ENCODE assay signal across 8 cellular contexts in genomic region chr3:48430359-48431101, GRCh38. TPM values are rescaled to one million over a fixed set of nuclear protein-coding genes. Genes with fewer than 3 reads are reported as not detected.
DNase-seq lines count a peak whose midpoint lies in the region; ATAC-seq and TF ChIP-seq lines count a peak whose summit lies in the region.

No MANE protein-coding gene starts in this region.

- no peak for DNase-seq in A673 (ENCODE audit: low spot score)
- no peak for DNase-seq in NB4 (ENCODE audit: low read depth)
- DNase-seq in naive thymus-derived CD8-positive, alpha-beta T cell = peak in 1 of 10 donors; percentile 54
- no peak for DNase-seq in stimulated activated CD4-positive, alpha-beta T cell treated with anti-CD3 and anti-CD28 coated beads, Interleukin-4, amount 100 ng/mL, for 4 hours
- no peak for DNase-seq in HuH-7.5 (ENCODE audit: low spot score)

- no peak for TF ChIP-seq CTCF in A673 (conservative IDR thresholded peaks at IDR 0.05; ENCODE audit: low read depth, low read length)
- no peak for TF ChIP-seq CTCF in NB4 (IDR thresholded peaks at IDR 0.05; ENCODE audit: low read depth, low read length)

- peak overlapping the region; percentile 65 to 73 for H3K9ac ChIP-seq in duodenal mucosa (ENCODE audit: low read depth in 1 of 2, low read length in 2 of 2)

- no peak overlapping the region for H3K27ac ChIP-seq in A673 (ENCODE audit: low read depth, low read length, poor library complexity, severe bottlenecking)
- no peak overlapping the region for H3K27ac ChIP-seq in duodenal mucosa (ENCODE audit: low read depth, low read length)

- H3K27ac Mint-ChIP-seq in naive thymus-derived CD8-positive, alpha-beta T cell = peak overlapping the region in 6 of 10 donors; percentile 19 to 76 (median 50)

- H3K4me1 Mint-ChIP-seq in naive thymus-derived CD8-positive, alpha-beta T cell = peaks cover 6 to 22% (median 15%) of the 10 kb centered on the region in 4 donors

- peak overlapping the region; percentile 72 to 89 (median 84) for H3K4me3 Mint-ChIP-seq in naive thymus-derived CD8-positive, alpha-beta T cell

- H3K4me3 ChIP-seq in A673 (ENCODE audit: low read depth, low read length, poor library complexity, severe bottlenecking) = peak overlapping the region; percentile 62
- H3K4me3 ChIP-seq in NB4 (ENCODE audit: low read depth, low read length) = peak overlapping the region; percentile 49
- H3K4me3 ChIP-seq in duodenal mucosa (ENCODE audit: low read depth in 1 of 2, low read length in 2 of 2) = peak overlapping the region; percentile 65 to 72

- CTCF ChIA-PET in A673 (lab: Charles Lee) = no interaction called here

- H3K36me3 ChIP-seq in A673 (ENCODE audit: insufficient read depth, low read length, poor library complexity, severe bottlenecking) = no peaks in the 10 kb centered on the region
- H3K36me3 ChIP-seq in duodenal mucosa (ENCODE audit: control insufficient read depth in 1 of 2, insufficient read depth in 2 of 2, low read length in 2 of 2) = peaks cover 6 to 7% of the 10 kb centered on the region in 2 donors

- H3K4me1 ChIP-seq in A673 (ENCODE audit: insufficient read depth, low read length, poor library complexity, severe bottlenecking) = peaks cover 7% of the 10 kb centered on the region
- H3K4me1 ChIP-seq in duodenal mucosa (ENCODE audit: control insufficient read depth in 1 of 2, insufficient read depth in 2 of 2, low read length in 2 of 2) = peaks cover 63 to 68% of the 10 kb centered on the region in 2 donors

- H3K9me3 ChIP-seq in A673 (ENCODE audit: low read depth, low read length, poor library complexity, severe bottlenecking) = no peaks in the 10 kb centered on the region
- H3K9me3 ChIP-seq in duodenal mucosa (ENCODE audit: control insufficient read depth in 1 of 2, low read length in 2 of 2) = no peaks in the 10 kb centered on the region

- H3K36me3 Mint-ChIP-seq in naive thymus-derived CD8-positive, alpha-beta T cell = peaks cover 0 to 8% (median 1%) of the 10 kb centered on the region in 3 donors

- POLR2A ChIA-PET in A673 (lab: Charles Lee; ENCODE audit: low non-redundant PET) = no interaction called here
- POLR2A ChIA-PET in naive thymus-derived CD8-positive, alpha-beta T cell (lab: Charles Lee) = interaction anchor here (0.5 to 2.7 kb wide), 4 partner anchors 9 to 124 kb away, joined by 3 to 13 read pairs (median 4); partner anchors contain the start of genes ATRIP, CCDC51 and TMA7

- intact Hi-C loops in A673 (cut with micrococcal nuclease; ENCODE audit: unreplicated experiment) = loop anchor here (5.0 kb wide), 1 partner anchor 158 kb away; no protein-coding TSS in a partner anchor

- ATAC-seq in naive thymus-derived CD8-positive, alpha-beta T cell = no peak
- ATAC-seq in HG02759 (IDR thresholded peaks at IDR 0.05; ENCODE audit: unreplicated experiment) (no peak), GM21619 (IDR thresholded peaks at IDR 0.05; ENCODE audit: unreplicated experiment) (no peak)

- BruUV-seq in A673 (replicated peaks; lab: Mats Ljungman, UMichigan) = no TSS peak

- H3K27me3 ChIP-seq in A673 (replicated peaks; ENCODE audit: insufficient read depth, low read depth, low read length, poor library complexity) = no peaks in the 10 kb centered on the region
- no peaks in the 10 kb centered on the region for H3K27me3 ChIP-seq in duodenal mucosa (ENCODE audit: control insufficient read depth in 1 of 2, insufficient read depth in 2 of 2, low read length in 2 of 2)

- H3K9me3 Mint-ChIP-seq in naive thymus-derived CD8-positive, alpha-beta T cell = no peaks in the 10 kb centered on the region

- peaks cover 0 to 2% (median 0%) of the 10 kb centered on the region in 5 donors for H3K27me3 Mint-ChIP-seq in naive thymus-derived CD8-positive, alpha-beta T cell

- TF ChIP-seq POLR2A in NB4 (IDR thresholded peaks at IDR 0.05; ENCODE audit: extremely low read depth, insufficient read length) = no peak

RNA-seq across cellular contexts. Expression of gene PLXNB1, which starts 0.6 kb away (rescaled TPM):
- 24.6 and 38.0 TPM in 2 replicates for total RNA-seq in A673 (2021)
- total RNA-seq in naive thymus-derived CD8-positive, alpha-beta T cell = 1 to 10 TPM; 2.0 to 3.2 TPM
- polyA plus RNA-seq in naive thymus-derived CD8-positive, alpha-beta T cell = not detected

RNA-seq across cellular contexts. Expression of gene CCDC51, which starts 9.4 kb away (rescaled TPM):
- 11.7 and 11.8 TPM in 2 replicates for total RNA-seq in A673 (2021)
- 1 to 10 TPM; 4.6 to 4.7 TPM for total RNA-seq in naive thymus-derived CD8-positive, alpha-beta T cell
- 10 to 100 TPM in 2 of 3 donors, 1 to 10 TPM in 1; 8.6 to 12.9 (median 11.8) TPM for polyA plus RNA-seq in naive thymus-derived CD8-positive, alpha-beta T cell

RNA-seq across cellular contexts. Expression of gene TMA7, which starts 9.5 kb away (rescaled TPM):
- total RNA-seq in A673 (2021) = 118 and 152 TPM in 2 replicates
- total RNA-seq in naive thymus-derived CD8-positive, alpha-beta T cell = 100 to 1,000 TPM; 274 to 291 TPM
- 100 to 1,000 TPM; 714 to 931 (median 847) TPM for polyA plus RNA-seq in naive thymus-derived CD8-positive, alpha-beta T cell

RNA-seq across cellular contexts. Expression of gene ATRIP, which starts 16.0 kb away (rescaled TPM):
- total RNA-seq in A673 (2021) = 9.5 and 9.7 TPM in 2 replicates
- 10 to 100 TPM; 13.2 to 13.5 TPM for total RNA-seq in naive thymus-derived CD8-positive, alpha-beta T cell
- 10 to 100 TPM in 2 of 3 donors, 1 to 10 TPM in 1; 8.9 to 17.5 (median 13.1) TPM for polyA plus RNA-seq in naive thymus-derived CD8-positive, alpha-beta T cell

RNA-seq across cellular contexts. Expression of gene FBXW12, which starts 58.5 kb away (rescaled TPM):
- total RNA-seq in A673 (2021) = 0.55 and 0.60 TPM in 2 replicates
- total RNA-seq in naive thymus-derived CD8-positive, alpha-beta T cell = not detected
- not detected for polyA plus RNA-seq in naive thymus-derived CD8-positive, alpha-beta T cell
